ENCODE assay signal across 10 cellular contexts in the genomic region with DNA sequence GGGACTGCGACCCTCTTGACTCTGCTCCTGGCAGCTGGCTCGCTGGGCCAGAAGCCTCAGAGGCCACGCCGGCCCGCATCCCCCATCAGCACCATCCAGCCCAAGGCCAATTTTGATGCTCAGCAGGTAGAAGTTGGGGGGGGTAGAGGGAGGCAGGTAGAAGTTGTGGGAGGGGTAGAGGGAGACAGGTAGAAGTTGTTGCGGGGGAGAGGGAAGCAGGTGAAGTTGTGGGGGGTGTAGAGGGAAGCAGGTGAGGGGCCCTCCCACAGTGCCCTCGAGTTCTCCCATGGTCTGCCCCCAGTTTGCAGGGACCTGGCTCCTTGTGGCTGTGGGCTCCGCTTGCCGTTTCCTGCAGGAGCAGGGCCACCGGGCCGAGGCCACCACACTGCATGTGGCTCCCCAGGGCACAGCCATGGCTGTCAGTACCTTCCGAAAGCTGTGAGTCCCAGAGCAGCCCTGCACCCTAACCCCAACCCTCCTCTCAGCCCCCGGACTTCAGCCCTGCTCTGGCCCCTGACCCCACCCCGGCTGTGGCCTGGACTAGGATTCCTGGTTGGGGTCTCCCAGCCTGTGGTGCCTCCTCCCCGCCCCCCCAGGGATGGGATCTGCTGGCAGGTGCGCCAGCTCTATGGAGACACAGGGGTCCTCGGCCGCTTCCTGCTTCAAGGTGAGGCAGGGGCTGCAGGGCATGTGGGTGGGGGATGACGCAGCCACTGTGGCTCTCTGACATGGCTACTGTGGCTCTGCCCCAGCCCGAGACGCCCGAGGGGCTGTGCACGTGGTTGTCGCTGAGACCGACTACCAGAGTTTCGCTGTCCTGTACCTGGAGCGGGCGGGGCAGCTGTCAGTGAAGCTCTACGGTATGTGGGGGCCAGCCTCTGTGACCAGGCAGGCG. TPM values are rescaled to one million over a fixed set of nuclear protein-coding genes. Genes with fewer than 3 reads are reported as not detected.
A peak's percentile ranks its signal among the peaks of the same experiment; 100 is the strongest.
DNase-seq lines count a peak whose midpoint lies in the region; ATAC-seq, FAIRE-seq and TF ChIP-seq lines count a peak whose summit lies in the region.
"Had no signal": no experiment of that assay in that cellular context is flagged by ENCODE, and none has a peak within 500 bp of the region (broad histone marks: within the 10 kb centered on the region; RNA-seq: fewer than 3 reads in every experiment).

No MANE protein-coding gene starts in this region.

- H3K4me1 ChIP-seq in astrocyte (ENCODE audit: insufficient read depth, low read length), result peaks cover 15% of the 10 kb centered on the region
- peaks cover 13 to 67% (median 42%) of the 10 kb centered on the region in 4 donors for H3K4me1 ChIP-seq in liver (ENCODE audit: control insufficient read depth in 4 of 4, insufficient read depth in 4 of 4, low read length in 3 of 4)
- H3K4me1 ChIP-seq in thymus (ENCODE audit: control insufficient read depth, insufficient read depth, low read length), result peaks cover 21% of the 10 kb centered on the region
- H3K4me1 ChIP-seq in uterus, result peaks cover 0 to 9% of the 10 kb centered on the region in 2 donors
- H3K4me1 ChIP-seq in BE2C, result peaks cover 4% of the 10 kb centered on the region; the same call in 1 of the 2 replicates

- H3K4me3 ChIP-seq in astrocyte (ENCODE audit: insufficient read depth, low read depth, low read length) (no peak overlapping the region), liver (ENCODE audit: low read depth in 1 of 3, low read length in 3 of 3) (peak overlapping the region; percentile 62 to 78 (median 75)), thymus (ENCODE audit: low read length) (peak overlapping the region; percentile 6), uterus (no peak overlapping the region), BE2C (ENCODE audit: low read depth, low read length) (no peak overlapping the region)

- DNase-seq in activated T-cell treated with anti-CD3 and anti-CD28 coated beads, Interleukin-2, amount 50 U/mL, for 4 hours, result no peak
- DNase-seq in activated T-cell treated with anti-CD3 and anti-CD28 coated beads for 4 hours, result no peak
- DNase-seq in astrocyte (ENCODE audit: low read depth), result no peak
- DNase-seq in uterus, result no peak
- DNase-seq in BE2C, result no peak
- DNase-seq in DMS153 (lab: John Stamatoyannopoulos, UW), result no peak

- no peaks in the 10 kb centered on the region for H3K9me3 Mint-ChIP-seq in activated T-cell treated with anti-CD3 and anti-CD28 coated beads, Interleukin-2, amount 50 U/mL, for 4 hours
- H3K9me3 Mint-ChIP-seq in astrocyte (ENCODE audit: unreplicated experiment), result no peaks in the 10 kb centered on the region

- H3K27ac ChIP-seq in astrocyte (ENCODE audit: low read depth, low read length) (no peak overlapping the region), liver (ENCODE audit: low read depth in 1 of 2, low read length in 2 of 2) (peak overlapping the region; percentile 86 to 95), thymus (ENCODE audit: low read depth) (no peak overlapping the region), uterus (no peak overlapping the region)
- H3K27ac ChIP-seq: SJSA1 had no signal

- TF ChIP-seq CTCF in astrocyte (IDR thresholded peaks at IDR 0.05; ENCODE audit: insufficient read depth, low read depth, low read length) (no peak), liver (IDR thresholded peaks at IDR 0.05; ENCODE audit: low read depth, low read length, missing input control) (no peak), uterus (IDR thresholded peaks at IDR 0.05) (no peak), BE2C (IDR thresholded peaks at IDR 0.05; ENCODE audit: low read depth, low read length) (no peak)

- no peak for FAIRE-seq in astrocyte (lab: Jason Lieb, UNC)
- FAIRE-seq: D721Med had no signal

- no peak for ATAC-seq in activated T-cell treated with anti-CD3 and anti-CD28 coated beads, Interleukin-2, amount 50 U/mL, for 4 hours

- H3K9me3 ChIP-seq in astrocyte (ENCODE audit: insufficient read depth, low read depth, low read length), result no peaks in the 10 kb centered on the region
- no peaks in the 10 kb centered on the region for H3K9me3 ChIP-seq in liver (ENCODE audit: control insufficient read depth in 4 of 4, low read length in 3 of 4)
- peaks cover 1% of the 10 kb centered on the region for H3K9me3 ChIP-seq in thymus (ENCODE audit: control insufficient read depth)
- H3K9me3 ChIP-seq in uterus, result no peaks in the 10 kb centered on the region
- H3K9me3 ChIP-seq in BE2C, result no peaks in the 10 kb centered on the region
- H3K9me3 ChIP-seq: SJSA1 had no signal

- TF ChIP-seq RAD21 in liver (IDR thresholded peaks at IDR 0.05), result no peak

- peak overlapping the region; percentile 69 for H3K4me3 Mint-ChIP-seq in activated T-cell treated with anti-CD3 and anti-CD28 coated beads, Interleukin-2, amount 50 U/mL, for 4 hours
- H3K4me3 Mint-ChIP-seq in astrocyte (ENCODE audit: unreplicated experiment), result peak overlapping the region; percentile 72

- peaks cover 7% of the 10 kb centered on the region for H3K36me3 Mint-ChIP-seq in activated T-cell treated with anti-CD3 and anti-CD28 coated beads, Interleukin-2, amount 50 U/mL, for 4 hours (ENCODE audit: insufficient read depth)
- H3K36me3 Mint-ChIP-seq in astrocyte (ENCODE audit: low read depth, unreplicated experiment), result no peaks in the 10 kb centered on the region

- no peaks in the 10 kb centered on the region for H3K27me3 Mint-ChIP-seq in activated T-cell treated with anti-CD3 and anti-CD28 coated beads, Interleukin-2, amount 50 U/mL, for 4 hours (ENCODE audit: low read depth)
- no peaks in the 10 kb centered on the region for H3K27me3 Mint-ChIP-seq in astrocyte (ENCODE audit: low read depth, unreplicated experiment)

- intact Hi-C loops in uterus (cut with DNase I; ENCODE audit: low total_unique reads), result no loop called here

- H3K36me3 ChIP-seq in astrocyte (ENCODE audit: insufficient read depth, low read length) (no peaks in the 10 kb centered on the region), liver (ENCODE audit: control insufficient read depth in 4 of 4, insufficient read depth in 3 of 4, low read depth in 1 of 4, low read length in 3 of 4) (peaks cover 0 to 14% (median 8%) of the 10 kb centered on the region in 4 donors), thymus (ENCODE audit: control insufficient read depth, insufficient read depth) (peaks cover 29% of the 10 kb centered on the region), uterus (no peaks in the 10 kb centered on the region), BE2C (peaks cover 24% of the 10 kb centered on the region)

- H2AFZ ChIP-seq in astrocyte (ENCODE audit: low read depth, low read length), result no peak overlapping the region

- no peak overlapping the region for H3K27ac Mint-ChIP-seq in astrocyte (ENCODE audit: unreplicated experiment)

- H3K4me1 Mint-ChIP-seq in activated T-cell treated with anti-CD3 and anti-CD28 coated beads, Interleukin-2, amount 50 U/mL, for 4 hours (ENCODE audit: low read depth), result peaks cover 9% of the 10 kb centered on the region
- no peaks in the 10 kb centered on the region for H3K4me1 Mint-ChIP-seq in astrocyte (ENCODE audit: low read depth, unreplicated experiment)

- 44% methylated on average over 30 of the region's 30 CpGs for WGBS in liver
- WGBS in thymus, result 95% methylated on average over 30 of the region's 30 CpGs

- H3K79me2 ChIP-seq in astrocyte (ENCODE audit: insufficient read depth, low read length), result peaks cover 37% of the 10 kb centered on the region

- no peak for TF ChIP-seq POLR2A in uterus (IDR thresholded peaks at IDR 0.05)

- no peak overlapping the region for H3K9ac ChIP-seq in astrocyte (ENCODE audit: low read length)
- peak overlapping the region; percentile 63 to 74 for H3K9ac ChIP-seq in liver (ENCODE audit: low read depth in 1 of 2, low read length in 2 of 2)

- H3K4me2 ChIP-seq in astrocyte (ENCODE audit: low read length), result no peak overlapping the region

- peaks cover 26% of the 10 kb centered on the region for H4K20me1 ChIP-seq in astrocyte (ENCODE audit: insufficient read depth, low read length)

- H3K27me3 ChIP-seq in astrocyte (ENCODE audit: insufficient read depth, low read length) (no peaks in the 10 kb centered on the region), liver (ENCODE audit: control insufficient read depth in 4 of 4, insufficient read depth in 4 of 4, low read length in 3 of 4) (no peaks in the 10 kb centered on the region), thymus (ENCODE audit: control insufficient read depth, insufficient read depth) (no peaks in the 10 kb centered on the region), uterus (no peaks in the 10 kb centered on the region), BE2C (no peaks in the 10 kb centered on the region)
- H3K27me3 ChIP-seq: SJSA1 had no signal

RNA-seq across cellular contexts. Expression of a gene that starts 0.5 kb away (rescaled TPM):
- total RNA-seq in activated T-cell treated with anti-CD3 and anti-CD28 coated beads, Interleukin-2, amount 50 U/mL, for 4 hours, result 1 to 10 TPM in 2 of 3 donors, under 1 TPM in 1; 0.94 to 1.4 (median 1.2) TPM
- total RNA-seq in astrocyte, result 0.77 and 1.6 TPM in 2 replicates
- 100 to 1,000 TPM in 1 of 2 donors, 10 to 100 TPM in 1; 25.1 to 323 TPM for total RNA-seq in liver
- polyA plus RNA-seq in liver, result 1,000 to 10,000 TPM in 1 of 2 donors, 100 to 1,000 TPM in 1; 892 to 1,117 TPM
- polyA plus RNA-seq in thymus, result 6.5 TPM
- total RNA-seq in uterus, result not detected
- polyA plus RNA-seq in BE2C (2012; ENCODE audit: insufficient read depth, insufficient read length, low read depth), result 11.2 TPM
- total RNA-seq: SJSA1 had no signal

RNA-seq across cellular contexts. Expression of a gene that starts 1.0 kb away (rescaled TPM):
- 100 to 1,000 TPM in 1 of 3 donors, 10 to 100 TPM in 2; 84.0 to 112 (median 95.3) TPM for total RNA-seq in activated T-cell treated with anti-CD3 and anti-CD28 coated beads, Interleukin-2, amount 50 U/mL, for 4 hours
- 67.7 and 70.4 TPM in 2 replicates for total RNA-seq in astrocyte
- 100 to 1,000 TPM in 1 of 2 donors, 10 to 100 TPM in 1; 64.0 to 163 TPM for total RNA-seq in liver
- polyA plus RNA-seq in liver, result 100 to 1,000 TPM in 1 of 2 donors, 10 to 100 TPM in 1; 87.1 to 130 TPM
- 162 TPM for polyA plus RNA-seq in thymus
- 100 to 1,000 TPM in 1 of 4 donors, 10 to 100 TPM in 3; 67.4 to 111 (median 75.3) TPM for total RNA-seq in uterus
- 258 TPM for polyA plus RNA-seq in BE2C (2012; ENCODE audit: insufficient read depth, insufficient read length, low read depth)

RNA-seq across cellular contexts. Expression of a gene that starts 6.5 kb away (rescaled TPM):
- 1 to 10 TPM in 1 of 3 donors, under 1 TPM in 2; 0.49 to 1.2 (median 0.58) TPM for total RNA-seq in activated T-cell treated with anti-CD3 and anti-CD28 coated beads, Interleukin-2, amount 50 U/mL, for 4 hours
- total RNA-seq in astrocyte (not detected in 2 replicates), liver (1 to 10 TPM; 2.3 to 5.2 TPM), uterus (10 to 100 TPM in 2 of 4 donors, 1 to 10 TPM in 1, not detected in 1; 5.4 to 43.2 (median 10.3) TPM)
- polyA plus RNA-seq in liver (10 to 100 TPM in 1 of 2 donors, 1 to 10 TPM in 1; 7.3 to 12.2 TPM), thymus (14.4 TPM)
- 3.2 TPM for polyA plus RNA-seq in BE2C (2012; ENCODE audit: insufficient read depth, insufficient read length, low read depth)
- total RNA-seq: SJSA1 had no signal

RNA-seq across cellular contexts. Expression of a gene that starts 31.7 kb away (rescaled TPM):
- total RNA-seq in activated T-cell treated with anti-CD3 and anti-CD28 coated beads, Interleukin-2, amount 50 U/mL, for 4 hours, result under 1 TPM in 2 of 3 donors, not detected in 1; 0.30 to 0.51 TPM
- total RNA-seq in astrocyte (5.0 and 5.6 TPM in 2 replicates), liver (1 to 10 TPM in 1 of 2 donors, under 1 TPM in 1; 0.23 to 5.4 TPM), uterus (100 to 1,000 TPM in 1 of 4 donors, 10 to 100 TPM in 3; 13.5 to 116 (median 58.8) TPM)
- polyA plus RNA-seq in liver (10 to 100 TPM in 1 of 2 donors, 1 to 10 TPM in 1; 7.4 to 15.2 TPM), thymus (137 TPM)
- polyA plus RNA-seq in BE2C (2012; ENCODE audit: insufficient read depth, insufficient read length, low read depth), result 1.5 TPM
- total RNA-seq: SJSA1 had no signal

RNA-seq across cellular contexts. Expression of a gene that starts 37.2 kb away (rescaled TPM):
- total RNA-seq in activated T-cell treated with anti-CD3 and anti-CD28 coated beads, Interleukin-2, amount 50 U/mL, for 4 hours, result not detected
- total RNA-seq in astrocyte (0.22 and 0.45 TPM in 2 replicates), liver (under 1 TPM in 1 of 2 donors, not detected in 1; 0.08 TPM), uterus (1 to 10 TPM in 1 of 4 donors, under 1 TPM in 3; under 0.01 to 6.9 (median 0.54) TPM)
- polyA plus RNA-seq in liver (under 1 TPM in 1 of 2 donors, not detected in 1; 0.01 TPM), thymus (5.0 TPM)
- not detected for polyA plus RNA-seq in BE2C (2012; ENCODE audit: insufficient read depth, insufficient read length, low read depth)
- total RNA-seq: SJSA1 had no signal

Comparison
In these comparisons a context has a peak if more than half of its experiments do, and no peak if none do; other contexts are left out.
1. H3K27ac ChIP-seq: peak in liver (2 of 2); none in astrocyte (single experiment), thymus (single experiment) and uterus (0 of 2).
2. H3K4me3 ChIP-seq: peak in liver (3 of 3) and thymus (single experiment); none in astrocyte (single experiment), uterus (0 of 2) and BE2C (single experiment).
3. RNA of a gene that starts 0.5 kb away (total RNA-seq): 25.1 to 323 TPM in liver; 0.77 to 1.6 TPM in astrocyte, 0.94 to 1.4 TPM in activated T-cell treated with anti-CD3 and anti-CD28 coated beads, Interleukin-2, amount 50 U/mL, for 4 hours and not detected in uterus; every median in the first group is over 10 times any median in the second.